ENCODE assay signal across 23 cellular contexts in the genomic region with DNA sequence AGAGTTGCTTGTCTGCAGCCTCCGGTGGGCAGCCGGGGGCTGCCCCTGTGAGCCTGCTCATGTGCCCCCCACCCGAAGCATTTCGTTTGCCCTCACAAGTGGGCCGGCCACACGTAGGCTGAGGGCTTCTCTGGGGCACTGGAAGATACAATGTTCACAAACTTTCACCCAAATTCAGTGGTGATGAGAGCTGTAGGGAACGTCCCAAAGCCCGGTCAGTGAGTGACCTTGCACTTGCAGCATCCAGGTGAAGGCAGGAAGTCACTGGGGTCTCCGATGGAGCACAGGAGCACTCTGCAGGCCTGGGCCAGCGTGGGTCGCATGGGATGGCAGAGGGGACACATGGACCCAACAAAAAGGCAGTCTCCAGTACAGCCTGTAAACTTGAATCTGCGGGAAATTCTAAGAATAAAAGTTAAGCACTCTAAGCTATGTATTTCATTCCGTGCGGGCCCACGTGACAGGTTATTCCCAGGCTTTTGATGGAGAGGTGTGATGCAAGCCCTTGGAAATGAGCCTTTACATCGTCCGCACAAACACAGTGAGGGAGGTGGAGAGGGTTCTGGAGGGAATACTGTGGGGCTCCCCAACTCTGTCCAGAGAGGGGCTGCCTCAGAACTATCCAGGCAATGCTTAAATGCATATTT. TPM values are rescaled to one million over a fixed set of nuclear protein-coding genes. Genes with fewer than 3 reads are reported as not detected.
"Had no signal": no experiment of that assay in that cellular context is flagged by ENCODE, and none has a peak within 500 bp of the region (broad histone marks: within the 10 kb centered on the region; RNA-seq: fewer than 3 reads in every experiment).

No MANE protein-coding gene starts in this region.

- H3K36me3 ChIP-seq: heart right ventricle, ovary, stomach, thoracic aorta, transverse colon had no signal

- H3K27me3 ChIP-seq: dorsolateral prefrontal cortex, ovary, stomach, transverse colon had no signal

- H3K4me3 Mint-ChIP-seq: naive thymus-derived CD8-positive, alpha-beta T cell had no signal

- H3K4me1 ChIP-seq: heart right ventricle had no signal

- H3K9me3 Mint-ChIP-seq: naive thymus-derived CD8-positive, alpha-beta T cell had no signal

- ATAC-seq: esophagus mucosa; heart right ventricle; mucosa of descending colon; naive thymus-derived CD8-positive, alpha-beta T cell; right cardiac atrium had no signal

- H3K4me3 ChIP-seq: dorsolateral prefrontal cortex, heart right ventricle, mucosa of descending colon, ovary, stomach, thoracic aorta, transverse colon had no signal

- H3K9me3 ChIP-seq: heart right ventricle, mucosa of descending colon, ovary, stomach, thoracic aorta, transverse colon had no signal

- H3K27ac ChIP-seq: dorsolateral prefrontal cortex, heart right ventricle, ovary, stomach, thoracic aorta, transverse colon had no signal

- H3K36me3 Mint-ChIP-seq: naive thymus-derived CD8-positive, alpha-beta T cell had no signal

- DNase-seq: cortex of kidney; dorsolateral prefrontal cortex; effector CD8-positive, alpha-beta T cell; heart right ventricle; islet precursor cell; mucosa of descending colon; naive thymus-derived CD8-positive, alpha-beta T cell; ovary; right cardiac atrium; small intestine; stimulated activated CD4-positive, alpha-beta T cell treated with anti-CD3 and anti-CD28 coated beads, Interleukin-12 subunit alpha, Interleukin-12 subunit beta, amount 100 ng/mL, for 4 hours; stimulated activated naive CD4-positive, alpha-beta T cell; stomach; substantia nigra; transverse colon had no signal

- FAIRE-seq: endometrium, frontal cortex, small intestine, urothelium cell line had no signal

- H3K27ac Mint-ChIP-seq: naive thymus-derived CD8-positive, alpha-beta T cell; progenitor cell of endocrine pancreas had no signal

RNA-seq across cellular contexts. Expression of gene CNGA3, which starts 42.5 kb away (rescaled TPM):
- total RNA-seq: esophagus mucosa; liver; naive thymus-derived CD8-positive, alpha-beta T cell; right cardiac atrium; thoracic aorta had no signal
- polyA plus RNA-seq: fibroblast of lung; heart right ventricle; liver; naive thymus-derived CD8-positive, alpha-beta T cell; right cardiac atrium had no signal
